ENCODE assay signal across 12 cellular contexts in genomic region chr12:63889236-63889635, GRCh38. TPM values are rescaled to one million over a fixed set of nuclear protein-coding genes. Genes with fewer than 3 reads are reported as not detected.
A peak's percentile ranks its signal among the peaks of the same experiment; 100 is the strongest.
DNase-seq lines count a peak whose midpoint lies in the region; TF ChIP-seq lines count a peak whose summit lies in the region.
"Had no signal": no experiment of that assay in that cellular context is flagged by ENCODE, and none has a peak within 500 bp of the region (broad histone marks: within the 10 kb centered on the region; RNA-seq: fewer than 3 reads in every experiment).

No MANE protein-coding gene starts in this region.

- WGBS in endodermal cell (ENCODE audit: insufficient coverage in 1 of 2, insufficient read length in 1 of 2), 2 experiments, result 91 to 94% methylated on average over 4 to 6 of the region's 6 CpGs
- WGBS in ovary, 3 donors, result 67 to 81% (median 75%) methylated on average over 6 of the region's 6 CpGs

- TF ChIP-seq EP300 in ovary (IDR thresholded peaks at IDR 0.05), result no peak

- H3K27me3 ChIP-seq in endodermal cell (ENCODE audit: control insufficient read depth, insufficient read depth, low read length, poor library complexity, severe bottlenecking), result no peaks in the 10 kb centered on the region
- no peaks in the 10 kb centered on the region for H3K27me3 ChIP-seq in ovary
- no peaks in the 10 kb centered on the region for H3K27me3 ChIP-seq in WERI-Rb-1 (ENCODE audit: insufficient read depth, low read depth, severe bottlenecking)

- CTCF ChIA-PET in GM10248 (lab: Yijun Ruan, JAX), result interaction anchor here (1.1 to 1.9 kb wide), 3 partner anchors 9 to 22 kb away, joined by 4 to 7 read pairs (median 5); no protein-coding TSS in a partner anchor

- no peak overlapping the region for H3K27ac ChIP-seq in endodermal cell (ENCODE audit: low read depth, low read length)
- H3K27ac ChIP-seq in ovary, result no peak overlapping the region
- H3K27ac ChIP-seq in WERI-Rb-1, result no peak overlapping the region

- H3K9ac ChIP-seq in endodermal cell (ENCODE audit: extremely low read depth, low read length, poor library complexity, severe bottlenecking), result no peak overlapping the region

- H3K4me1 ChIP-seq in endodermal cell (ENCODE audit: control insufficient read depth, insufficient read depth, low read length) (peaks cover 9% of the 10 kb centered on the region), ovary (ENCODE audit: insufficient read depth) (no peaks in the 10 kb centered on the region)

- intact Hi-C loops in ovary (cut with DNase I), result no loop called here

- TF ChIP-seq POLR2A in ovary (IDR thresholded peaks at IDR 0.05), result no peak

- DNase-seq in AG20443 (ENCODE audit: low spot score) (peak; percentile 59), NCI-H226 (peak; percentile 56), endodermal cell (no peak), myocyte (ENCODE audit: low read depth) (peak; percentile 75), ovary (no peak), WERI-Rb-1 (no peak), GM10248 (ENCODE audit: extremely low spot score) (no peak)
- no peak for DNase-seq in activated naive CD4-positive, alpha-beta T cell (lab: John Stamatoyannopoulos, UW)
- DNase-seq: CD4-positive, CD25-positive, alpha-beta regulatory T cell; NCI-H2107 had no signal

- H3K27me3 Mint-ChIP-seq in endodermal cell (ENCODE audit: insufficient read depth), result no peaks in the 10 kb centered on the region

- H3K9me3 Mint-ChIP-seq in endodermal cell, result no peaks in the 10 kb centered on the region
- H3K9me3 Mint-ChIP-seq: GM23338 had no signal

- peaks cover 31% of the 10 kb centered on the region for H3K4me1 Mint-ChIP-seq in endodermal cell
- H3K4me1 Mint-ChIP-seq: CD4-positive, CD25-positive, alpha-beta regulatory T cell had no signal

- peaks cover 6% of the 10 kb centered on the region for H3K36me3 Mint-ChIP-seq in endodermal cell (ENCODE audit: low read depth)
- H3K36me3 Mint-ChIP-seq: CD4-positive, CD25-positive, alpha-beta regulatory T cell; natural killer cell treated with Interleukin-12 subunit alpha and Interleukin-12 subunit beta and Interleukin-15 and Interleukin-18, amount 100 ng/mL, for 72 hours had no signal

- TF ChIP-seq CTCF in endodermal cell (conservative IDR thresholded peaks at IDR 0.05), result no peak
- no peak for TF ChIP-seq CTCF in ovary (IDR thresholded peaks at IDR 0.05)
- TF ChIP-seq CTCF in WERI-Rb-1 (IDR thresholded peaks at IDR 0.05; ENCODE audit: low read depth, low read length), result no peak
- TF ChIP-seq CTCF in GM10248 (IDR thresholded peaks at IDR 0.05; ENCODE audit: control extremely low read depth, extremely low read depth, low read depth, missing control alignments), result no peak

- no peaks in the 10 kb centered on the region for H3K9me3 ChIP-seq in endodermal cell (ENCODE audit: control insufficient read depth, low read length)
- no peaks in the 10 kb centered on the region for H3K9me3 ChIP-seq in ovary
- H3K9me3 ChIP-seq in WERI-Rb-1 (ENCODE audit: severe bottlenecking), result no peaks in the 10 kb centered on the region

- H3K36me3 ChIP-seq in endodermal cell (ENCODE audit: control insufficient read depth, insufficient read depth, low read length) (no peaks in the 10 kb centered on the region), ovary (no peaks in the 10 kb centered on the region), WERI-Rb-1 (no peaks in the 10 kb centered on the region)

- H3K27ac Mint-ChIP-seq in endodermal cell, result peak overlapping the region; percentile 53
- H3K27ac Mint-ChIP-seq: CD4-positive, CD25-positive, alpha-beta regulatory T cell; natural killer cell treated with Interleukin-12 subunit alpha and Interleukin-12 subunit beta and Interleukin-15 and Interleukin-18, amount 100 ng/mL, for 72 hours had no signal

- no peak overlapping the region for H3K4me3 ChIP-seq in endodermal cell (ENCODE audit: low read length)
- no peak overlapping the region for H3K4me3 ChIP-seq in ovary
- no peak overlapping the region for H3K4me3 ChIP-seq in WERI-Rb-1 (ENCODE audit: low read depth, low read length)
- H3K4me3 ChIP-seq: GM23338 had no signal

- no peak overlapping the region for H3K4me3 Mint-ChIP-seq in endodermal cell
- H3K4me3 Mint-ChIP-seq: CD4-positive, CD25-positive, alpha-beta regulatory T cell; GM23338; natural killer cell treated with Interleukin-12 subunit alpha and Interleukin-12 subunit beta and Interleukin-15 and Interleukin-18, amount 100 ng/mL, for 72 hours had no signal

- POLR2A ChIA-PET in GM10248 (lab: Yijun Ruan, JAX), result no interaction called here

RNA-seq across cellular contexts. Expression of gene SRGAP1, which starts 44.7 kb away (rescaled TPM):
- total RNA-seq in endodermal cell (10 to 100 TPM; 10.6 to 13.4 TPM), myocyte (2.1 and 2.3 TPM in 2 replicates), ovary (10 to 100 TPM in 4 of 7 donors, 1 to 10 TPM in 3; 5.7 to 17.9 (median 12.6) TPM)
- polyA plus RNA-seq in endodermal cell (2013, experiment 1 of 2), result 6.4 TPM
- polyA plus RNA-seq in endodermal cell (2013, experiment 2 of 2), result 6.2 TPM
- polyA plus RNA-seq in myocyte (2012), result 3.9 TPM
- polyA plus RNA-seq in ovary, result 1 to 10 TPM; 2.8 to 7.8 TPM
- total RNA-seq: CD4-positive, CD25-positive, alpha-beta regulatory T cell had no signal

Comparison
In these comparisons a context has a peak if more than half of its experiments do, and no peak if none do; other contexts are left out.
1. DNase-seq: peak in AG20443 (single experiment), NCI-H226 (single experiment) and myocyte (single experiment); none in endodermal cell (single experiment), ovary (0 of 5), activated naive CD4-positive, alpha-beta T cell (0 of 4), WERI-Rb-1 (single experiment) and GM10248 (single experiment).